In the genomic region with DNA sequence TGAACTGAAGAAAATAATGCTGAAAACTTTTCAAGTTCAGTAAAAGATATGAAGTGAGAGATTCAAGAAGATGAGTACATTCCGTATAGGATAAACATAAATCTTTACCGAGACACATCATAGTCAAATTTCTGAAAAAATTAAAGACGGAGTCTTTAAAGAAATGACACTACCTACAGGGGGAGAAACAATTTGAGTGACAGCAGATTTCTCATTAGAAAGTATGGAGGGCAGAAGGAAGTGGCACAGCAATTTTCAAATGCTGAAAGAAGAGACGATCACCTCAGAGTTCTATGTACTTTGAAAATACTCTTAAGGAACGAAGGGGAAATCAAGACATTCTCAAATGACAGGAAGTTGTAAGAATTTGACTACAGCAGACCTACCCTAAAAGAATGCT, we compare ENCODE assay signal across 22 cellular contexts.
DNase-seq lines count a peak whose midpoint lies in the region; ATAC-seq, FAIRE-seq and TF ChIP-seq lines count a peak whose summit lies in the region.
"Had no signal": no experiment of that assay in that cellular context is flagged by ENCODE, and none has a peak within 500 bp of the region (broad histone marks: within the 10 kb centered on the region; RNA-seq: fewer than 3 reads in every experiment).

No MANE protein-coding gene starts in this region.

- H3K4me3 ChIP-seq in HEK293 (ENCODE audit: low read depth, low read length) (no peak overlapping the region), K562 (no peak overlapping the region), kidney (ENCODE audit: low read length in 2 of 2) (no peak overlapping the region)
- H3K4me3 ChIP-seq: A549, GM12878, HAP-1 had no signal

- H4K20me1 ChIP-seq in K562 (replicated peaks; ENCODE audit: control insufficient read depth, insufficient read depth, low read length), result no peaks in the 10 kb centered on the region

- TF ChIP-seq CTCF in HEK293 (tag by site-specific recombination; IDR thresholded peaks at IDR 0.05) (no peak), K562 (IDR thresholded peaks at IDR 0.05 in 2 of 3, conservative IDR thresholded peaks at IDR 0.05 in 1 of 3; ENCODE audit: insufficient read depth in 2 of 3, low read depth in 1 of 3, low read length in 3 of 3) (no peak), kidney (IDR thresholded peaks at IDR 0.05; ENCODE audit: borderline replicate concordance, extremely low read depth, insufficient read depth) (no peak)

- DNase-seq in CMK (ENCODE audit: low read depth) (peak; percentile 4), OCI-M1 (lab: John Stamatoyannopoulos, UW) (peak; percentile 2), K562 (ENCODE audit: extremely low read depth in 1 of 4, low spot score in 3 of 4) (no peak), NCI-H510A treated with DMSO at 0.1 percent for 48 hours (lab: John Stamatoyannopoulos, UW) (no peak), kidney (no peak)
- no peak for DNase-seq in activated effector memory CD4-positive, alpha-beta T cell treated with anti-CD3 and anti-CD28 coated beads, Interleukin-2, amount 50 U/mL, for 16 hours
- DNase-seq: 8988T; ACHN; C1 segment of cervical spinal cord; Caco-2; CD4-positive, alpha-beta memory T cell; DMS 273 treated with DMSO at 0.1 percent for 48 hours; DMS79; EL; GDM1; GOT3 had no signal

- no peak overlapping the region for H3K27ac ChIP-seq in HEK293 (ENCODE audit: extremely low read depth, low read depth, low read length)
- H3K27ac ChIP-seq in K562 (ENCODE audit: extremely low read depth, low read depth, low read length), result no peak overlapping the region
- H3K27ac ChIP-seq in kidney (ENCODE audit: low read depth in 2 of 2, low read length in 2 of 2), result no peak overlapping the region
- H3K27ac ChIP-seq: A549 had no signal

- POLR2A ChIA-PET in HEK293 (lab: Yijun Ruan, JAX) (no interaction called here), K562 (lab: Yijun Ruan, JAX) (no interaction called here)

- TF ChIP-seq EP300 in K562 (IDR thresholded peaks at IDR 0.05; ENCODE audit: low read length), result no peak

- ATAC-seq in K562, result no peak
- ATAC-seq: A549, GM12878 had no signal

- no peak overlapping the region for H3K4me2 ChIP-seq in K562 (ENCODE audit: insufficient read depth, low read length)
- H3K4me2 ChIP-seq: A549 had no signal

- no peaks in the 10 kb centered on the region for H3K4me1 ChIP-seq in HEK293 (ENCODE audit: control insufficient read depth, insufficient read depth, low read length)
- H3K4me1 ChIP-seq in K562 (replicated peaks in 1 of 2; ENCODE audit: control insufficient read depth in 2 of 2, insufficient read depth in 2 of 2, low read length in 2 of 2), result no peaks in the 10 kb centered on the region
- no peaks in the 10 kb centered on the region for H3K4me1 ChIP-seq in kidney (ENCODE audit: control insufficient read depth in 1 of 2, insufficient read depth in 1 of 2, low read depth in 1 of 2, low read length in 2 of 2)
- H3K4me1 ChIP-seq: A549, Caco-2, HAP-1 had no signal

- intact Hi-C loops in K562 (cut with micrococcal nuclease) (no loop called here), kidney (cut with DNase I) (no loop called here)

- in situ Hi-C loops in K562 (cut with MboI), result no loop called here

- no peaks in the 10 kb centered on the region for H3K9me1 ChIP-seq in K562 (ENCODE audit: control insufficient read depth, insufficient read depth, low read length)

- WGBS in K562 (ENCODE audit: insufficient coverage, low coverage, missing lambda C conversion rate), result 2% methylated on average over 5 of the region's 5 CpGs

- no peaks in the 10 kb centered on the region for H3K79me2 ChIP-seq in K562 (ENCODE audit: control insufficient read depth, insufficient read depth, low read length)

- no peak for TF ChIP-seq POLR2A in K562 (conservative IDR thresholded peaks at IDR 0.05)

- H3K27me3 ChIP-seq in K562 (ENCODE audit: control insufficient read depth in 2 of 2, insufficient read depth in 2 of 2, low read length in 2 of 2), result no peaks in the 10 kb centered on the region

- peaks cover 0 to 4% of the 10 kb centered on the region in 2 experiments; a peak in 1 of 3 replicates for H3K36me3 ChIP-seq in HEK293 (ENCODE audit: control insufficient read depth in 2 of 2, insufficient read depth in 1 of 2, low read length in 2 of 2)
- no peaks in the 10 kb centered on the region for H3K36me3 ChIP-seq in K562 (ENCODE audit: control insufficient read depth, insufficient read depth, low read length)
- H3K36me3 ChIP-seq in kidney (ENCODE audit: control insufficient read depth in 1 of 2, insufficient read depth in 2 of 2, low read length in 2 of 2), result no peaks in the 10 kb centered on the region
- H3K36me3 ChIP-seq: HAP-1 had no signal

- H3K9ac ChIP-seq in K562 (ENCODE audit: insufficient read depth in 1 of 2, low read depth in 2 of 2, low read length in 2 of 2) (no peak overlapping the region), kidney (ENCODE audit: low read length in 2 of 2) (no peak overlapping the region)

- BruUV-seq in K562 (replicated peaks; lab: Mats Ljungman, UMichigan), result no TSS peak

- no peak overlapping the region for H2AFZ ChIP-seq in K562 (ENCODE audit: low read depth, low read length)

- CTCF ChIA-PET in HEK293 (lab: Yijun Ruan, JAX), result no interaction called here
- CTCF ChIA-PET in K562 (lab: Yijun Ruan, JAX; ENCODE audit: low intra/inter-chr PET ratio), result no interaction called here

- no peaks in the 10 kb centered on the region for H3K9me3 ChIP-seq in HEK293 (ENCODE audit: control insufficient read depth, insufficient read depth, low read depth, low read length)
- no peaks in the 10 kb centered on the region; the same call in 1 of the 2 replicates for H3K9me3 ChIP-seq in K562 (replicated peaks; ENCODE audit: control insufficient read depth, insufficient read depth, low read depth, low read length)
- peaks cover 0 to 8% of the 10 kb centered on the region in 2 donors for H3K9me3 ChIP-seq in kidney (ENCODE audit: control insufficient read depth in 1 of 2, low read length in 2 of 2)
- H3K9me3 ChIP-seq: HAP-1 had no signal

- no peak for TF ChIP-seq RAD21 in K562 (CRISPR knock-in tag; conservative IDR thresholded peaks at IDR 0.05 in 1 of 2, IDR thresholded peaks at IDR 0.05 in 1 of 2)

- FAIRE-seq in K562 (lab: Jason Lieb, UNC) (no peak), kidney (lab: Jason Lieb, UNC) (no peak)
- FAIRE-seq: A549, GM12878, GM19239, H54 had no signal

TF ChIP-seq in HEK293, 187 proteins besides CTCF, POLR2A, EP300 and RAD21:
- TF ChIP-seq TRIM28 (IDR thresholded peaks at IDR 0.05; ENCODE audit: borderline replicate concordance, low read length) (peak; percentile 97; the same call in 1 of the 2 replicates), ZSCAN4 (tag by site-specific recombination; IDR thresholded peaks at IDR 0.05) (no peak), SETDB1 (IDR thresholded peaks at IDR 0.05; ENCODE audit: insufficient read length, low read length) (peak; percentile 78)

TF ChIP-seq in K562, 482 proteins besides CTCF, POLR2A, EP300 and RAD21:
- TF ChIP-seq MAFG (tag; conservative IDR thresholded peaks at IDR 0.05) (no peak), SP1 (CRISPR knock-in tag; IDR thresholded peaks at IDR 0.05) (no peak), CBX5 (IDR thresholded peaks at IDR 0.05; ENCODE audit: borderline replicate concordance, low read depth) (0 out of 2 replicates have a peak, but pooled peaks have one; percentile 47), CBX3 (IDR thresholded peaks at IDR 0.05; ENCODE audit: borderline replicate concordance in 1 of 2, low read length in 2 of 2) (0 out of 3 replicates have a peak, but pooled peaks of 1 of the 2 experiments have one; percentile 26), TRIM28 (IDR thresholded peaks at IDR 0.05) (0 out of 2 replicates have a peak, but pooled peaks have one; percentile 45), HDAC3 (IDR thresholded peaks at IDR 0.05; ENCODE audit: borderline replicate concordance, partially characterized antibody) (no peak), HDAC2 (IDR thresholded peaks at IDR 0.05) (no peak)
TF ChIP-seq in K562: peak in this region for 3.

Comparison
In these comparisons a context has a peak if more than half of its experiments do, and no peak if none do; other contexts are left out.
1. DNase-seq: peak in CMK (single experiment) and OCI-M1 (single experiment); none in K562 (0 of 4), NCI-H510A treated with DMSO at 0.1 percent for 48 hours (single experiment), kidney (single experiment) and activated effector memory CD4-positive, alpha-beta T cell treated with anti-CD3 and anti-CD28 coated beads, Interleukin-2, amount 50 U/mL, for 16 hours (single experiment).